1 cellular context compared by ENCODE assay signal in the genomic region with DNA sequence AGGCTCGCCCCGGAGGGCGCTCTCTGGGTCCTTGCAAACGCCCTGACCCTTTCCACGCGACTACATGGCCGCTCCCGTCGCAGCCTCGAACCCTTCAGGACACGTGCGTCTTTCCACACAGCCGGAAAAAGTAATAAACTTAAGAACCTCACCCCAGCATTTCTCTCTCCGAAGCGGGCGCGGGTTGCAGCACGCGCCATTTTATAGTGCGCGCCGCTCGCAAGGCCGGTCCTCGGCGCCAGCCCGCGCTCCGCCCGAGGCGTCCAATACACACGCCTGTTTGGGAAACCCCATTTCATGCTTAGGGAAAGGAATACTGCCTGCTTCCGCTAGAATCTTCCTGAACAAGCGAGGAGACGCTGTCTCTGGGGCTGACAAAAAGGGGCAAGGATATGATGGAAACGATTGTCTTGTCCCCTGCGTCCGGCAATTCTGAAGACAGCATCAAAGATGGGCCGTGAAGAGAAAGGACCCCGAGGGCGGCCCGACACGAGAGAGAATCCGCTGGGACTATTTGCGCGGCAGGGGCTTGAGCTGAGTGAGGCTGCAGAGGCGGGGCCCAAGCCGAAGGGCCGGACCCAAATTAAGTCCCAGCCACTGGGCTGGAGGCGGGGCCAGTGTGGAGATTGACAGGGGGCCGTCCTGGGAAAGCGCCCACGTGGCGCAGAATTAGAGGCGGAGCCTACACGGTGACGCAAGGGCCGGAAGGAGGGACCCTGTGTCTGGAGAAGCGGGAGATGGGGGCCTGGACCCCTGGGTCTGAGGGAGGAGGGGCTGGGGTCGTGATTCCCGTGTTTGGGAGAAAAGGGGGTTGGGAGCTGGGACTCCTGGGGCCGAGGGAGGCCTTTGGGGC.
TF ChIP-seq lines count a peak whose summit lies in the region.

No MANE protein-coding gene starts in this region.

TF ChIP-seq in A549, 52 proteins besides CTCF, POLR2A, EP300 and RAD21 (continued from another document):
- TF ChIP-seq, protein P1, sequence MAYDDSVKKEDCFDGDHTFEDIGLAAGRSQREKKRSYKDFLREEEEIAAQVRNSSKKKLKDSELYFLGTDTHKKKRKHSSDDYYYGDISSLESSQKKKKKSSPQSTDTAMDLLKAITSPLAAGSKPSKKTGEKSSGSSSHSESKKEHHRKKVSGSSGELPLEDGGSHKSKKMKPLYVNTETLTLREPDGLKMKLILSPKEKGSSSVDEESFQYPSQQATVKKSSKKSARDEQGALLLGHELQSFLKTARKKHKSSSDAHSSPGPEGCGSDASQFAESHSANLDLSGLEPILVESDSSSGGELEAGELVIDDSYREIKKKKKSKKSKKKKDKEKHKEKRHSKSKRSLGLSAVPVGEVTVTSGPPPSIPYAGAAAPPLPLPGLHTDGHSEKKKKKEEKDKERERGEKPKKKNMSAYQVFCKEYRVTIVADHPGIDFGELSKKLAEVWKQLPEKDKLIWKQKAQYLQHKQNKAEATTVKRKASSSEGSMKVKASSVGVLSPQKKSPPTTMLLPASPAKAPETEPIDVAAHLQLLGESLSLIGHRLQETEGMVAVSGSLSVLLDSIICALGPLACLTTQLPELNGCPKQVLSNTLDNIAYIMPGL (CRISPR knock-in tag; IDR thresholded peaks at IDR 0.05; ENCODE audit: borderline replicate concordance), result peak; percentile 64; the same call in 1 of the 2 replicates
- peak; percentile 50; the same call in 1 of the 2 replicates for TF ChIP-seq ESRRA (IDR thresholded peaks at IDR 0.05; ENCODE audit: borderline replicate concordance, low read length)
- TF ChIP-seq HOXA7 (CRISPR knock-in tag; IDR thresholded peaks at IDR 0.05), result no peak
- TF ChIP-seq TP53 (CRISPR knock-in tag; IDR thresholded peaks at IDR 0.05), result peak; percentile 90
- no peak for TF ChIP-seq ZSCAN20 (CRISPR knock-in tag; IDR thresholded peaks at IDR 0.05)
- no peak for TF ChIP-seq RCOR1 (IDR thresholded peaks at IDR 0.05; ENCODE audit: low read depth, low read length)
- no peak for TF ChIP-seq ZC3H11A (IDR thresholded peaks at IDR 0.05)
- no peak for TF ChIP-seq EHF (CRISPR knock-in tag; IDR thresholded peaks at IDR 0.05)
- TF ChIP-seq KDM5A (IDR thresholded peaks at IDR 0.05), result peak; percentile 88
- TF ChIP-seq HOXB5 (CRISPR knock-in tag; IDR thresholded peaks at IDR 0.05), result 0 out of 2 replicates have a peak, but pooled peaks have one; percentile 48
- TF ChIP-seq PHF8 (IDR thresholded peaks at IDR 0.05; ENCODE audit: borderline replicate concordance, low read depth), result peak; percentile 99
- TF ChIP-seq BCL3 (IDR thresholded peaks at IDR 0.05), result peak; percentile 99
- no peak for TF ChIP-seq RARB (CRISPR knock-in tag; IDR thresholded peaks at IDR 0.05)
- no peak for TF ChIP-seq FOXS1 (CRISPR knock-in tag; IDR thresholded peaks at IDR 0.05)
- TF ChIP-seq ZFP36 (IDR thresholded peaks at IDR 0.05; ENCODE audit: borderline replicate concordance, partially characterized antibody), result no peak
- peak; percentile 13 for TF ChIP-seq MAFK (IDR thresholded peaks at IDR 0.05; ENCODE audit: partially characterized antibody)
- no peak for TF ChIP-seq SMC3 (IDR thresholded peaks at IDR 0.05)
- TF ChIP-seq NPAS2 (CRISPR knock-in tag; IDR thresholded peaks at IDR 0.05; ENCODE audit: borderline replicate concordance), result peak; percentile 38; the same call in 1 of the 2 replicates
- TF ChIP-seq CHD4 (IDR thresholded peaks at IDR 0.05; ENCODE audit: borderline replicate concordance), result no peak
- peak; percentile 66 for TF ChIP-seq RFX5 (IDR thresholded peaks at IDR 0.05)
- TF ChIP-seq, protein P2, sequence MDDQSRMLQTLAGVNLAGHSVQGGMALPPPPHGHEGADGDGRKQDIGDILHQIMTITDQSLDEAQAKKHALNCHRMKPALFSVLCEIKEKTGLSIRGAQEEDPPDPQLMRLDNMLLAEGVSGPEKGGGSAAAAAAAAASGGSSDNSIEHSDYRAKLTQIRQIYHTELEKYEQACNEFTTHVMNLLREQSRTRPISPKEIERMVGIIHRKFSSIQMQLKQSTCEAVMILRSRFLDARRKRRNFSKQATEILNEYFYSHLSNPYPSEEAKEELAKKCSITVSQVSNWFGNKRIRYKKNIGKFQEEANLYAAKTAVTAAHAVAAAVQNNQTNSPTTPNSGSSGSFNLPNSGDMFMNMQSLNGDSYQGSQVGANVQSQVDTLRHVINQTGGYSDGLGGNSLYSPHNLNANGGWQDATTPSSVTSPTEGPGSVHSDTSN (IDR thresholded peaks at IDR 0.05), result peak; percentile 94
- TF ChIP-seq REST (IDR thresholded peaks at IDR 0.05), result peak; percentile 37; the same call in 1 of the 2 replicates
- TF ChIP-seq ZNF302 (CRISPR knock-in tag; IDR thresholded peaks at IDR 0.05), result no peak
- TF ChIP-seq, protein P3, sequence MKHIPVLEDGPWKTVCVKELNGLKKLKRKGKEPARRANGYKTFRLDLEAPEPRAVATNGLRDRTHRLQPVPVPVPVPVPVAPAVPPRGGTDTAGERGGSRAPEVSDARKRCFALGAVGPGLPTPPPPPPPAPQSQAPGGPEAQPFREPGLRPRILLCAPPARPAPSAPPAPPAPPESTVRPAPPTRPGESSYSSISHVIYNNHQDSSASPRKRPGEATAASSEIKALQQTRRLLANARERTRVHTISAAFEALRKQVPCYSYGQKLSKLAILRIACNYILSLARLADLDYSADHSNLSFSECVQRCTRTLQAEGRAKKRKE (CRISPR knock-in tag; IDR thresholded peaks at IDR 0.05; ENCODE audit: low read depth), result no peak
- no peak for TF ChIP-seq HOXB13 (CRISPR knock-in tag; IDR thresholded peaks at IDR 0.05; ENCODE audit: low read depth)
- peak; percentile 81 for TF ChIP-seq TFCP2L1 (CRISPR knock-in tag; IDR thresholded peaks at IDR 0.05)
- TF ChIP-seq CEBPB (IDR thresholded peaks at IDR 0.05), result peak; percentile 11 to 82; a peak in 3 of 4 replicates
- peak; percentile 99 to 100 for TF ChIP-seq JUN (IDR thresholded peaks at IDR 0.05)
